Comparison of ENCODE assay signal across 10 cellular contexts in the genomic region with DNA sequence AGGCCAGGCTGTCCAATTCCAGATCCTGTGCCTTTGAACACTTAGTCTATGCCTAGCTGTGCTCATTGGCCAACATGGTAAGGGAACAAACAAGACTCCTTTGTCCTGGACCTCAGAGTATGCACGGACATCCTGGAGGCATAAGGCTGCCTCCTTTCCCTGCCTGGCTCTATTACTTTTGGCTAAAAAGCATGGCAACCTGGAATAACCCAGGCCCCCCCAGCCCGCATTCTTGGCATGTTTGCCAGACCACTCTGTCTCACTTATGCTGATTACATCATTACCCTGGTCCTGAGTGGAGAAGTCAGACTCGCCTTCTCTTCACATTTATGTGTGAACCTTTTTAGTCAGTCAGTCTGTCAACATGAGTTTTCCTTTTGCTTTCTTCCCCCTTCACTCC. TPM values are rescaled to one million over a fixed set of nuclear protein-coding genes. Genes with fewer than 3 reads are reported as not detected.
A peak's percentile ranks its signal among the peaks of the same experiment; 100 is the strongest.
DNase-seq lines count a peak whose midpoint lies in the region; ATAC-seq and TF ChIP-seq lines count a peak whose summit lies in the region.
"Had no signal": no experiment of that assay in that cellular context is flagged by ENCODE, and none has a peak within 500 bp of the region (broad histone marks: within the 10 kb centered on the region; RNA-seq: fewer than 3 reads in every experiment).

No MANE protein-coding gene starts in this region.

- H3K27ac ChIP-seq in GM23338 (ENCODE audit: low read depth) = no peak overlapping the region
- H3K27ac ChIP-seq: esophagus muscularis mucosa had no signal

- peaks cover 5% of the 10 kb centered on the region for H3K4me1 Mint-ChIP-seq in GM23338

- ATAC-seq in GM23338 = no peak
- no peak for ATAC-seq in HG02981 (IDR thresholded peaks at IDR 0.05; ENCODE audit: unreplicated experiment)
- ATAC-seq: WTC11 had no signal

- H3K36me3 ChIP-seq in GM23338 (ENCODE audit: insufficient read depth) = no peaks in the 10 kb centered on the region; the same call in 1 of the 2 replicates
- H3K36me3 ChIP-seq: esophagus muscularis mucosa had no signal

- no peaks in the 10 kb centered on the region for H3K9me3 Mint-ChIP-seq in GM23338
- H3K9me3 Mint-ChIP-seq: memory B cell had no signal

- no peak overlapping the region for H3K4me2 ChIP-seq in GM23338

- intact Hi-C loops in head of caudate nucleus (cut with DNase I) = no loop called here

- H3K4me1 ChIP-seq in GM23338 (ENCODE audit: insufficient read depth) = no peaks in the 10 kb centered on the region

- DNase-seq in GM23338 (ENCODE audit: low spot score) = no peak
- peak; percentile 79 for DNase-seq in SW480 (ENCODE audit: low spot score)
- DNase-seq in glomerular visceral epithelial cell (ENCODE audit: extremely low spot score) = peak; percentile 90
- DNase-seq in stromal cell of bone marrow (ENCODE audit: low read depth) = peak; percentile 40
- DNase-seq in anterior cingulate cortex (lab: John Stamatoyannopoulos, UW) = no peak
- no peak for DNase-seq in head of caudate nucleus

- no peaks in the 10 kb centered on the region for H3K36me3 Mint-ChIP-seq in GM23338 (ENCODE audit: low read depth)
- H3K36me3 Mint-ChIP-seq: WTC11 had no signal

- no peaks in the 10 kb centered on the region for H3K79me2 ChIP-seq in GM23338 (replicated peaks; ENCODE audit: insufficient read depth)

- H2AFZ ChIP-seq in GM23338 = peak overlapping the region; percentile 69; the same call in 1 of the 2 replicates

- no peaks in the 10 kb centered on the region; the same call in 1 of the 2 replicates for H3K9me2 ChIP-seq in GM23338 (ENCODE audit: insufficient read depth)

- no peak overlapping the region for H3K4me3 ChIP-seq in GM23338
- H3K4me3 ChIP-seq: esophagus muscularis mucosa had no signal

- no peak overlapping the region for H3K27ac Mint-ChIP-seq in GM23338
- H3K27ac Mint-ChIP-seq: memory B cell, WTC11 had no signal

- TF ChIP-seq CTCF in GM23338 (conservative IDR thresholded peaks at IDR 0.05; ENCODE audit: low read depth in 2 of 2) = no peak

- H3K27me3 ChIP-seq in GM23338 (ENCODE audit: insufficient read depth) = no peaks in the 10 kb centered on the region
- H3K27me3 ChIP-seq: esophagus muscularis mucosa had no signal

- H3F3A ChIP-seq in GM23338 (replicated peaks; ENCODE audit: low read depth) = no peaks in the 10 kb centered on the region

- H3K4me3 Mint-ChIP-seq in GM23338 = no peak overlapping the region
- H3K4me3 Mint-ChIP-seq: memory B cell, WTC11 had no signal

- no peaks in the 10 kb centered on the region for H4K20me1 ChIP-seq in GM23338 (replicated peaks; ENCODE audit: insufficient read depth)

- peaks cover 3% of the 10 kb centered on the region for H3K27me3 Mint-ChIP-seq in GM23338 (ENCODE audit: insufficient read depth, low read depth, poor library complexity)

TF ChIP-seq in GM23338, 12 proteins besides CTCF, POLR2A, EP300 and RAD21 (continues in another document):
- TF ChIP-seq, protein P1, sequence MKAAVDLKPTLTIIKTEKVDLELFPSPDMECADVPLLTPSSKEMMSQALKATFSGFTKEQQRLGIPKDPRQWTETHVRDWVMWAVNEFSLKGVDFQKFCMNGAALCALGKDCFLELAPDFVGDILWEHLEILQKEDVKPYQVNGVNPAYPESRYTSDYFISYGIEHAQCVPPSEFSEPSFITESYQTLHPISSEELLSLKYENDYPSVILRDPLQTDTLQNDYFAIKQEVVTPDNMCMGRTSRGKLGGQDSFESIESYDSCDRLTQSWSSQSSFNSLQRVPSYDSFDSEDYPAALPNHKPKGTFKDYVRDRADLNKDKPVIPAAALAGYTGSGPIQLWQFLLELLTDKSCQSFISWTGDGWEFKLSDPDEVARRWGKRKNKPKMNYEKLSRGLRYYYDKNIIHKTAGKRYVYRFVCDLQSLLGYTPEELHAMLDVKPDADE (IDR thresholded peaks at IDR 0.05) = no peak
- TF ChIP-seq ZNF331 (CRISPR knock-in tag; IDR thresholded peaks at IDR 0.05; ENCODE audit: low read depth) (no peak), ZNF114 (CRISPR knock-in tag; IDR thresholded peaks at IDR 0.05) (no peak), POLR2AphosphoS5 (IDR thresholded peaks at IDR 0.05; ENCODE audit: low read depth) (no peak), CREB1 (CRISPR knock-in tag; IDR thresholded peaks at IDR 0.05; ENCODE audit: low read depth) (no peak), STAT1 (IDR thresholded peaks at IDR 0.05; ENCODE audit: unreplicated experiment) (no peak), NANOG (IDR thresholded peaks at IDR 0.05; ENCODE audit: borderline replicate concordance) (no peak), JUNB (IDR thresholded peaks at IDR 0.05; ENCODE audit: unreplicated experiment) (no peak), EZH2 (IDR thresholded peaks at IDR 0.05; ENCODE audit: low read depth, unreplicated experiment) (no peak), EZH2phosphoT487 (IDR thresholded peaks at IDR 0.05; ENCODE audit: unreplicated experiment) (no peak)
- TF ChIP-seq, protein P2, sequence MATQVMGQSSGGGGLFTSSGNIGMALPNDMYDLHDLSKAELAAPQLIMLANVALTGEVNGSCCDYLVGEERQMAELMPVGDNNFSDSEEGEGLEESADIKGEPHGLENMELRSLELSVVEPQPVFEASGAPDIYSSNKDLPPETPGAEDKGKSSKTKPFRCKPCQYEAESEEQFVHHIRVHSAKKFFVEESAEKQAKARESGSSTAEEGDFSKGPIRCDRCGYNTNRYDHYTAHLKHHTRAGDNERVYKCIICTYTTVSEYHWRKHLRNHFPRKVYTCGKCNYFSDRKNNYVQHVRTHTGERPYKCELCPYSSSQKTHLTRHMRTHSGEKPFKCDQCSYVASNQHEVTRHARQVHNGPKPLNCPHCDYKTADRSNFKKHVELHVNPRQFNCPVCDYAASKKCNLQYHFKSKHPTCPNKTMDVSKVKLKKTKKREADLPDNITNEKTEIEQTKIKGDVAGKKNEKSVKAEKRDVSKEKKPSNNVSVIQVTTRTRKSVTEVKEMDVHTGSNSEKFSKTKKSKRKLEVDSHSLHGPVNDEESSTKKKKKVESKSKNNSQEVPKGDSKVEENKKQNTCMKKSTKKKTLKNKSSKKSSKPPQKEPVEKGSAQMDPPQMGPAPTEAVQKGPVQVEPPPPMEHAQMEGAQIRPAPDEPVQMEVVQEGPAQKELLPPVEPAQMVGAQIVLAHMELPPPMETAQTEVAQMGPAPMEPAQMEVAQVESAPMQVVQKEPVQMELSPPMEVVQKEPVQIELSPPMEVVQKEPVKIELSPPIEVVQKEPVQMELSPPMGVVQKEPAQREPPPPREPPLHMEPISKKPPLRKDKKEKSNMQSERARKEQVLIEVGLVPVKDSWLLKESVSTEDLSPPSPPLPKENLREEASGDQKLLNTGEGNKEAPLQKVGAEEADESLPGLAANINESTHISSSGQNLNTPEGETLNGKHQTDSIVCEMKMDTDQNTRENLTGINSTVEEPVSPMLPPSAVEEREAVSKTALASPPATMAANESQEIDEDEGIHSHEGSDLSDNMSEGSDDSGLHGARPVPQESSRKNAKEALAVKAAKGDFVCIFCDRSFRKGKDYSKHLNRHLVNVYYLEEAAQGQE (IDR thresholded peaks at IDR 0.05; ENCODE audit: unreplicated experiment) = no peak

RNA-seq across cellular contexts. Expression of a gene that starts 58.0 kb away (rescaled TPM):
- 8.3 and 12.1 TPM in 2 replicates for total RNA-seq in GM23338 (2014; rRNA removed; shearing (Covaris generic))
- polyA plus RNA-seq in GM23338 (2016; fragmentation: Nextera tagmentation; extraction: Ambion mirVana) = 5.5 and 6.5 TPM in 2 replicates

Comparison
In these comparisons a context has a peak if more than half of its experiments do, and no peak if none do; other contexts are left out.
1. DNase-seq: peak in SW480 (single experiment), glomerular visceral epithelial cell (single experiment) and stromal cell of bone marrow (single experiment); none in GM23338 (single experiment), anterior cingulate cortex (0 of 58) and head of caudate nucleus (0 of 42).